Comparison of ENCODE assay signal across 8 cellular contexts in the genomic region with DNA sequence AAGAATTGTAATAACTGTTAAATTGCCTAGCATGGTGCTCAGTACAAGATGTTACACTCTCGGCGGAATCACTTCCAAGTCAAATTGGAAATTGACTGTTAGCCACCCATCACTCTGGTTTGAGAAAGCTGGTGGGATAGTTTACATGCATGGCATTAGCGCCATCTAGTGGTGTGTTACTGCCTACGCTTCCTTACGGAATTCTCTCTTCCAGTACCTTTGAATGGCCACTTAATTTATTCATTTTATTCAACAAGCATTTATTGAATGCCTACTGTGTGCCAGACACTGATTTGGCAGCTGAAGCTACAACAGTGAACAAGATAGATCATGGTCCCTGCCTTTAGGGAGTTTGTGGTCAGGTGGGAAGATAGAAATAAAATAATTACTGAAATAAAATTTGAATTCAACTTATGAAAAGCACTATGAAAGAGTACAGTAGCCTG. TPM values are rescaled to one million over a fixed set of nuclear protein-coding genes. Genes with fewer than 3 reads are reported as not detected.
DNase-seq lines count a peak whose midpoint lies in the region; ATAC-seq, FAIRE-seq and TF ChIP-seq lines count a peak whose summit lies in the region.

No MANE protein-coding gene starts in this region.

- H4K20me1 ChIP-seq in HepG2 (ENCODE audit: insufficient read depth, low read length), result no peaks in the 10 kb centered on the region

- peak; percentile 41 to 79 (median 66) for DNase-seq in CD8-positive, alpha-beta T cell
- peak; percentile 81 to 86 for DNase-seq in NCI-H524 (lab: John Stamatoyannopoulos, UW)
- peak; percentile 44 for DNase-seq in activated CD4-positive, alpha-beta T cell treated with anti-CD3 and anti-CD28 coated beads for 1 hour
- DNase-seq in cerebellum (ENCODE audit: low spot score), result peak; percentile 70
- DNase-seq in HepG2 (ENCODE audit: low spot score), result peak; percentile 82
- DNase-seq in stimulated activated CD8-positive, alpha-beta memory T cell treated with anti-CD3 and anti-CD28 coated beads, Interleukin-12 subunit alpha, Interleukin-12 subunit beta, amount 100 ng/mL, for 1 hour (ENCODE audit: low read depth), result peak; percentile 61

- peaks cover 3% of the 10 kb centered on the region for H3K36me3 Mint-ChIP-seq in CD8-positive, alpha-beta T cell

- TF ChIP-seq CTCF in CD8-positive, alpha-beta T cell (IDR thresholded peaks at IDR 0.05), result peak; percentile 94
- peak; percentile 96 for TF ChIP-seq CTCF in HepG2 (CRISPR knock-in tag; IDR thresholded peaks at IDR 0.05)

- no peaks in the 10 kb centered on the region for H3K79me2 ChIP-seq in HepG2 (ENCODE audit: insufficient read depth, low read length)

- no peaks in the 10 kb centered on the region for H3K9me3 Mint-ChIP-seq in CD8-positive, alpha-beta T cell

- no peaks in the 10 kb centered on the region for H3K9me3 ChIP-seq in CD8-positive, alpha-beta T cell (ENCODE audit: low read length)
- H3K9me3 ChIP-seq in HepG2 (ENCODE audit: low read length), result no peaks in the 10 kb centered on the region

- no peak overlapping the region for H3K27ac ChIP-seq in CD8-positive, alpha-beta T cell (ENCODE audit: low read depth, low read length)
- no peak overlapping the region for H3K27ac ChIP-seq in HepG2 (ENCODE audit: extremely low read length, insufficient read depth, low read length)

- H3K4me3 Mint-ChIP-seq in CD8-positive, alpha-beta T cell, result no peak overlapping the region

- no peak overlapping the region for H3K27ac Mint-ChIP-seq in CD8-positive, alpha-beta T cell

- H3K4me1 ChIP-seq in CD8-positive, alpha-beta T cell (ENCODE audit: insufficient read depth, low read length), result no peaks in the 10 kb centered on the region
- H3K4me1 ChIP-seq in HepG2 (ENCODE audit: insufficient read depth, low read length), result peaks cover 28% of the 10 kb centered on the region

- H3K27me3 Mint-ChIP-seq in CD8-positive, alpha-beta T cell (ENCODE audit: low read depth), result no peaks in the 10 kb centered on the region

- CTCF ChIA-PET in CD8-positive, alpha-beta T cell (lab: Charles Lee), result interaction anchor here (0.6 to 3.5 kb wide), 40 partner anchors 8 to 660 kb away, joined by 3 to 17 read pairs (median 4); no protein-coding TSS in a partner anchor
- CTCF ChIA-PET in HepG2 (lab: Yijun Ruan, JAX; ENCODE audit: low intra/inter-chr PET ratio, low total read pairs), result interaction anchor here (1.3 to 2.2 kb wide), 7 partner anchors 17 to 672 kb away, joined by 3 to 35 read pairs (median 6); no protein-coding TSS in a partner anchor

- H3K4me1 Mint-ChIP-seq in CD8-positive, alpha-beta T cell (ENCODE audit: low read depth), result no peaks in the 10 kb centered on the region

- H2AFZ ChIP-seq in HepG2 (ENCODE audit: low read length), result no peak overlapping the region

- peak; percentile 93 for TF ChIP-seq RAD21 in HepG2 (CRISPR knock-in tag; IDR thresholded peaks at IDR 0.05)

- H3K4me2 ChIP-seq in HepG2 (ENCODE audit: low read depth, low read length), result no peak overlapping the region

- no peak for TF ChIP-seq POLR2A in HepG2 (IDR thresholded peaks at IDR 0.05; ENCODE audit: insufficient read depth in 1 of 2, low read depth in 2 of 2, low read length in 2 of 2)

- intact Hi-C loops in CD8-positive, alpha-beta T cell (cut with DNase I, micrococcal nuclease), result loop anchor here (1.0 to 5.0 kb wide), 8 partner anchors 18 to 657 kb away; no protein-coding TSS in a partner anchor
- intact Hi-C loops in HepG2 (cut with micrococcal nuclease; ENCODE audit: unreplicated experiment), result loop anchor here (1.0 to 10.0 kb wide), 4 partner anchors 18 to 674 kb away; no protein-coding TSS in a partner anchor

- no peak for TF ChIP-seq EP300 in HepG2 (IDR thresholded peaks at IDR 0.05; ENCODE audit: low read depth in 2 of 2, low read length in 2 of 2)
- no peak for TF ChIP-seq EP300 in HepG2 (CRISPR knock-in tag; IDR thresholded peaks at IDR 0.05; ENCODE audit: borderline replicate concordance)

- in situ Hi-C loops in HepG2 (cut with HindIII; ENCODE audit: extremely low pct_ligation_motif_present, low pct_unique_long_range_greater_than_20kb), result no loop called here

- peak; percentile 84 for ATAC-seq in CD8-positive, alpha-beta T cell
- ATAC-seq in HG02885 (IDR thresholded peaks at IDR 0.05; ENCODE audit: poor library complexity, unreplicated experiment) (peak; percentile 61), HepG2 (peak; percentile 72), HG02981 (IDR thresholded peaks at IDR 0.05; ENCODE audit: unreplicated experiment) (no peak)

- H3K9ac ChIP-seq in HepG2 (ENCODE audit: insufficient read depth, low read depth, low read length), result no peak overlapping the region

- no peaks in the 10 kb centered on the region for H3K36me3 ChIP-seq in CD8-positive, alpha-beta T cell (ENCODE audit: insufficient read depth, low read length)
- H3K36me3 ChIP-seq in HepG2 (replicated peaks in 1 of 2; ENCODE audit: control insufficient read depth in 1 of 2, insufficient read depth in 2 of 2, low read length in 2 of 2), result no peaks in the 10 kb centered on the region

- FAIRE-seq in HepG2 (lab: Jason Lieb, UNC), result peak; percentile 88

- BruUV-seq in HepG2 (replicated peaks; lab: Mats Ljungman, UMichigan), result no TSS peak

- POLR2A ChIA-PET in CD8-positive, alpha-beta T cell (lab: Charles Lee), result interaction anchor here (0.6 to 1.3 kb wide), 3 partner anchors 28 to 661 kb away, joined by 3 to 4 read pairs (median 3); no protein-coding TSS in a partner anchor
- POLR2A ChIA-PET in HepG2 (lab: Yijun Ruan, JAX), result interaction anchor here (1.0 kb wide), 1 partner anchor 17 kb away, joined by 3 read pairs; no protein-coding TSS in a partner anchor

- WGBS in HepG2 (ENCODE audit: low lambda C conversion rate), result 17% methylated on average over 5 of the region's 5 CpGs

- H3K27me3 ChIP-seq in CD8-positive, alpha-beta T cell (ENCODE audit: insufficient read depth, low read length), result no peaks in the 10 kb centered on the region
- H3K27me3 ChIP-seq in HepG2 (ENCODE audit: control insufficient read depth in 1 of 2, insufficient read depth in 2 of 2, low read length in 2 of 2), result peaks cover 0 to 6% of the 10 kb centered on the region in 2 experiments; a peak in 1 of 5 replicates

- H3K4me3 ChIP-seq in CD8-positive, alpha-beta T cell (ENCODE audit: low read depth, low read length), result no peak overlapping the region
- no peak overlapping the region for H3K4me3 ChIP-seq in HepG2 (replicated peaks in 1 of 3; ENCODE audit: insufficient read depth in 1 of 3, low read depth in 2 of 3, low read length in 3 of 3)

RNA-seq across cellular contexts. Expression of a gene that starts 33.6 kb away (rescaled TPM):
- 10 to 100 TPM; 14.4 to 15.8 TPM for total RNA-seq in CD8-positive, alpha-beta T cell
- total RNA-seq in cerebellum, result 20.1 TPM
- 20.1 and 27.7 TPM in 2 replicates for total RNA-seq in HepG2 (2016; rRNA removed; fragmentation: Illumina TruSeq; extraction: Trizol)
- total RNA-seq in HepG2 (2016; cell fraction: cytosol; rRNA removed; fragmentation: Illumina TruSeq; extraction: Trizol; ENCODE audit: low read depth), result 7.2 and 8.6 TPM in 2 replicates
- total RNA-seq in HepG2 (2016; cell fraction: insoluble cytoplasmic fraction; rRNA removed; fragmentation: Illumina TruSeq; extraction: Trizol), result 21.8 and 30.2 TPM in 2 replicates
- 11.7 and 13.1 TPM in 2 replicates for total RNA-seq in HepG2 (2016; cell fraction: membrane; rRNA removed; fragmentation: Illumina TruSeq; extraction: Trizol)
- total RNA-seq in HepG2 (2016; cell fraction: nucleus; rRNA removed; fragmentation: Illumina TruSeq; extraction: Trizol), result 11.9 and 12.5 TPM in 2 replicates
- 7.1 and 10.7 TPM in 2 replicates for polyA plus RNA-seq in HepG2 (2011; rRNA removed)
- polyA plus RNA-seq in HepG2 (2011; cell fraction: cytosol; rRNA removed), result 2.9 and 5.3 TPM in 2 replicates
- polyA plus RNA-seq in HepG2 (2011; cell fraction: nucleus; rRNA removed), result 3.3 and 4.4 TPM in 2 replicates
- polyA plus RNA-seq in HepG2 (2012), result 19.6 and 22.5 TPM in 2 replicates
- polyA plus RNA-seq in HepG2 (2016; cell fraction: cytosol; fragmentation: Illumina TruSeq; extraction: Trizol; ENCODE audit: low read depth), result 7.6 and 8.0 TPM in 2 replicates
- polyA plus RNA-seq in HepG2 (2016; cell fraction: insoluble cytoplasmic fraction; fragmentation: Illumina TruSeq; extraction: Trizol; ENCODE audit: low read depth), result 28.7 and 29.0 TPM in 2 replicates
- 9.3 TPM in 2 replicates for polyA plus RNA-seq in HepG2 (2016; cell fraction: membrane; fragmentation: Illumina TruSeq; extraction: Trizol; ENCODE audit: low read depth)
- 11.8 and 12.8 TPM in 2 replicates for polyA plus RNA-seq in HepG2 (2016; cell fraction: nucleus; fragmentation: Illumina TruSeq; extraction: Trizol; ENCODE audit: insufficient read depth, low read depth)
- 5.7 and 6.6 TPM in 2 replicates for polyA minus RNA-seq in HepG2 (2011; rRNA and poly(A)+ RNA removed; ENCODE audit: low replicate concordance)
- 8.4 and 9.8 TPM in 2 replicates for polyA minus RNA-seq in HepG2 (2011; cell fraction: cytosol; rRNA and poly(A)+ RNA removed)
- polyA minus RNA-seq in HepG2 (2011; cell fraction: nucleus; rRNA and poly(A)+ RNA removed), result 25.0 and 26.4 TPM in 2 replicates

RNA-seq across cellular contexts. Expression of a gene that starts 33.7 kb away (rescaled TPM):
- 1 to 10 TPM; 4.7 to 5.5 TPM for total RNA-seq in CD8-positive, alpha-beta T cell
- total RNA-seq in cerebellum (29.9 TPM), HepG2 (2016; rRNA removed; fragmentation: Illumina TruSeq; extraction: Trizol) (37.8 and 53.2 TPM in 2 replicates)
- total RNA-seq in HepG2 (2016; cell fraction: cytosol; rRNA removed; fragmentation: Illumina TruSeq; extraction: Trizol; ENCODE audit: low read depth), result 38.8 and 39.9 TPM in 2 replicates
- total RNA-seq in HepG2 (2016; cell fraction: insoluble cytoplasmic fraction; rRNA removed; fragmentation: Illumina TruSeq; extraction: Trizol), result 36.4 and 55.8 TPM in 2 replicates
- total RNA-seq in HepG2 (2016; cell fraction: membrane; rRNA removed; fragmentation: Illumina TruSeq; extraction: Trizol), result 48.7 and 54.0 TPM in 2 replicates
- total RNA-seq in HepG2 (2016; cell fraction: nucleus; rRNA removed; fragmentation: Illumina TruSeq; extraction: Trizol), result 73.3 and 84.2 TPM in 2 replicates
- polyA plus RNA-seq in HepG2 (2011; rRNA removed), result 73.6 and 90.2 TPM in 2 replicates
- 29.3 and 45.8 TPM in 2 replicates for polyA plus RNA-seq in HepG2 (2011; cell fraction: cytosol; rRNA removed)
- polyA plus RNA-seq in HepG2 (2011; cell fraction: nucleus; rRNA removed), result 33.9 and 45.5 TPM in 2 replicates
- 47.8 and 64.6 TPM in 2 replicates for polyA plus RNA-seq in HepG2 (2012)
- polyA plus RNA-seq in HepG2 (2016; cell fraction: cytosol; fragmentation: Illumina TruSeq; extraction: Trizol; ENCODE audit: low read depth), result 49.0 and 67.5 TPM in 2 replicates
- 39.6 and 42.5 TPM in 2 replicates for polyA plus RNA-seq in HepG2 (2016; cell fraction: insoluble cytoplasmic fraction; fragmentation: Illumina TruSeq; extraction: Trizol; ENCODE audit: low read depth)
- polyA plus RNA-seq in HepG2 (2016; cell fraction: membrane; fragmentation: Illumina TruSeq; extraction: Trizol; ENCODE audit: low read depth), result 52.4 and 65.1 TPM in 2 replicates
- 97.0 and 101 TPM in 2 replicates for polyA plus RNA-seq in HepG2 (2016; cell fraction: nucleus; fragmentation: Illumina TruSeq; extraction: Trizol; ENCODE audit: insufficient read depth, low read depth)
- polyA minus RNA-seq in HepG2 (2011; rRNA and poly(A)+ RNA removed; ENCODE audit: low replicate concordance), result 10.2 and 29.3 TPM in 2 replicates
- polyA minus RNA-seq in HepG2 (2011; cell fraction: cytosol; rRNA and poly(A)+ RNA removed), result 19.8 and 25.3 TPM in 2 replicates
- 99.8 and 108 TPM in 2 replicates for polyA minus RNA-seq in HepG2 (2011; cell fraction: nucleus; rRNA and poly(A)+ RNA removed)

RNA-seq across cellular contexts. Expression of a gene that starts 48.5 kb away (rescaled TPM):
- 10 to 100 TPM; 13.5 to 13.6 TPM for total RNA-seq in CD8-positive, alpha-beta T cell
- 33.7 TPM for total RNA-seq in cerebellum
- 17.6 and 27.6 TPM in 2 replicates for total RNA-seq in HepG2 (2016; rRNA removed; fragmentation: Illumina TruSeq; extraction: Trizol)
- 2.0 and 2.7 TPM in 2 replicates for total RNA-seq in HepG2 (2016; cell fraction: cytosol; rRNA removed; fragmentation: Illumina TruSeq; extraction: Trizol; ENCODE audit: low read depth)
- total RNA-seq in HepG2 (2016; cell fraction: insoluble cytoplasmic fraction; rRNA removed; fragmentation: Illumina TruSeq; extraction: Trizol), result 18.1 and 27.9 TPM in 2 replicates
- 11.9 and 12.4 TPM in 2 replicates for total RNA-seq in HepG2 (2016; cell fraction: membrane; rRNA removed; fragmentation: Illumina TruSeq; extraction: Trizol)
- 25.5 and 27.6 TPM in 2 replicates for total RNA-seq in HepG2 (2016; cell fraction: nucleus; rRNA removed; fragmentation: Illumina TruSeq; extraction: Trizol)
- polyA plus RNA-seq in HepG2 (2011; rRNA removed), result 11.8 and 14.8 TPM in 2 replicates
- polyA plus RNA-seq in HepG2 (2011; cell fraction: cytosol; rRNA removed), result 7.2 and 9.3 TPM in 2 replicates
- 9.0 and 9.5 TPM in 2 replicates for polyA plus RNA-seq in HepG2 (2011; cell fraction: nucleus; rRNA removed)
- polyA plus RNA-seq in HepG2 (2012), result 13.8 and 14.6 TPM in 2 replicates
- polyA plus RNA-seq in HepG2 (2016; cell fraction: cytosol; fragmentation: Illumina TruSeq; extraction: Trizol; ENCODE audit: low read depth), result 1.1 and 1.4 TPM in 2 replicates
- 22.5 and 24.5 TPM in 2 replicates for polyA plus RNA-seq in HepG2 (2016; cell fraction: insoluble cytoplasmic fraction; fragmentation: Illumina TruSeq; extraction: Trizol; ENCODE audit: low read depth)
- polyA plus RNA-seq in HepG2 (2016; cell fraction: membrane; fragmentation: Illumina TruSeq; extraction: Trizol; ENCODE audit: low read depth), result 6.5 and 7.3 TPM in 2 replicates
- polyA plus RNA-seq in HepG2 (2016; cell fraction: nucleus; fragmentation: Illumina TruSeq; extraction: Trizol; ENCODE audit: insufficient read depth, low read depth), result 18.1 and 19.5 TPM in 2 replicates
- polyA minus RNA-seq in HepG2 (2011; rRNA and poly(A)+ RNA removed; ENCODE audit: low replicate concordance), result 14.3 and 32.7 TPM in 2 replicates
- 18.6 and 19.3 TPM in 2 replicates for polyA minus RNA-seq in HepG2 (2011; cell fraction: cytosol; rRNA and poly(A)+ RNA removed)
- polyA minus RNA-seq in HepG2 (2011; cell fraction: nucleus; rRNA and poly(A)+ RNA removed), result 74.9 and 75.8 TPM in 2 replicates
